In the genomic region with DNA sequence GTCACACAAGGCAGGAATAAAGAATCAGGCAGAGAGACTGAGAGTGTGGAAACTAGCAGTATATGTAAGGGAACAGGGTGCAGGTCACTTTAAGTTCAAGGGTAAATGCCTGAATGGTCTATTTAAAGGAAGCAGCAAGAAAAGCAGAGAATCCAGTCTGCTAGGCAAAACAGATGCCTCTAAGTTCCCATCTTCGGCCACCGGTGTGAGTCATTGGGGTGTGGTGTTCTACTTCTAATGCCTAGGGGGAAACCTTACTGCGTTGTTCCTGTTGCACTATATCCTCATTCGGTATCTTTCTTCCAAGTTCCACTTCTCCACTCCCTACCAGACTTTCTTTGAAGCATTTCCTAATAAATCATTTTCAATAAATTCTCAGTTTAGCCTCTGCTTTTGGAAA, we compare ENCODE assay signal across 16 cellular contexts.
DNase-seq lines count a peak whose midpoint lies in the region; ATAC-seq, FAIRE-seq and TF ChIP-seq lines count a peak whose summit lies in the region.
"Had no signal": no experiment of that assay in that cellular context is flagged by ENCODE, and none has a peak within 500 bp of the region (broad histone marks: within the 10 kb centered on the region; RNA-seq: fewer than 3 reads in every experiment).

No MANE protein-coding gene starts in this region.

- H2BK120ac ChIP-seq in mesenchymal stem cell (ENCODE audit: low read depth, low read length) = no peak overlapping the region

- peaks cover 10% of the 10 kb centered on the region for H3K27me3 Mint-ChIP-seq in astrocyte (ENCODE audit: low read depth, unreplicated experiment)

- DNase-seq in GM23248 = peak; percentile 67
- peak; percentile 58 for DNase-seq in NOMO-1 treated with dmso at 0.1 percent for 144 hours (lab: John Stamatoyannopoulos, UW; ENCODE audit: unreplicated experiment)
- DNase-seq in astrocyte (ENCODE audit: low read depth) = no peak
- DNase-seq in mesenchymal stem cell = peak; percentile 75
- no peak for DNase-seq in NCI-H510A (lab: John Stamatoyannopoulos, UW)
- DNase-seq: activated CD4-positive, CD25-positive, alpha-beta regulatory T cell; GF-D8; head of caudate nucleus; left colon; NCI-H2227 treated with DMSO at 0.1 percent for 48 hours; substantia nigra had no signal

- no peaks in the 10 kb centered on the region for H3K36me3 Mint-ChIP-seq in astrocyte (ENCODE audit: low read depth, unreplicated experiment)

- no peak overlapping the region for H4K8ac ChIP-seq in mesenchymal stem cell (ENCODE audit: low read length)

- in situ Hi-C loops in GM23248 (cut with MboI) = no loop called here

- no peak overlapping the region for H3K23ac ChIP-seq in mesenchymal stem cell (ENCODE audit: low read length in 2 of 2)

- no peak overlapping the region for H4K91ac ChIP-seq in mesenchymal stem cell (ENCODE audit: low read length)

- no peaks in the 10 kb centered on the region for H3K9me3 Mint-ChIP-seq in astrocyte (ENCODE audit: unreplicated experiment)

- peak overlapping the region in 1 of 2 experiments; percentile 67 for H3K18ac ChIP-seq in mesenchymal stem cell (ENCODE audit: low read depth in 1 of 2, low read length in 2 of 2)

- H3K4me2 ChIP-seq in GM23248 (ENCODE audit: unreplicated experiment) = no peak overlapping the region
- no peak overlapping the region for H3K4me2 ChIP-seq in astrocyte (ENCODE audit: low read length)
- H3K4me2 ChIP-seq in mesenchymal stem cell (ENCODE audit: low read length, poor library complexity, severe bottlenecking) = no peak overlapping the region
- H3K4me2 ChIP-seq: BLaER1 had no signal

- H3K79me2 ChIP-seq in GM23248 (ENCODE audit: insufficient read depth) = no peaks in the 10 kb centered on the region
- no peaks in the 10 kb centered on the region for H3K79me2 ChIP-seq in astrocyte (ENCODE audit: insufficient read depth, low read length)

- H3K4me1 ChIP-seq in GM23248 (ENCODE audit: insufficient read depth) = peaks cover 10% of the 10 kb centered on the region; the same call in 1 of the 2 replicates
- no peaks in the 10 kb centered on the region for H3K4me1 ChIP-seq in astrocyte (ENCODE audit: insufficient read depth, low read length)
- peaks cover 6% of the 10 kb centered on the region for H3K4me1 ChIP-seq in mesenchymal stem cell (ENCODE audit: control insufficient read depth, insufficient read depth, low read depth, low read length)
- peaks cover 0 to 4% (median 0%) of the 10 kb centered on the region in 3 donors for H3K4me1 ChIP-seq in gastroesophageal sphincter

- H3K27ac Mint-ChIP-seq in astrocyte (ENCODE audit: unreplicated experiment) = peak overlapping the region; percentile 22

- no peaks in the 10 kb centered on the region; the same call in 1 of the 2 replicates for H3F3A ChIP-seq in GM23248 (ENCODE audit: insufficient read depth)

- H2BK5ac ChIP-seq in mesenchymal stem cell (ENCODE audit: low read depth, low read length, poor library complexity, severe bottlenecking) = no peak overlapping the region

- H2AFZ ChIP-seq in GM23248 = no peak overlapping the region
- H2AFZ ChIP-seq in astrocyte (ENCODE audit: low read depth, low read length) = no peak overlapping the region
- no peak overlapping the region for H2AFZ ChIP-seq in mesenchymal stem cell (ENCODE audit: low read depth, low read length)

- H3K36me3 ChIP-seq in GM23248 (ENCODE audit: low read depth) = no peaks in the 10 kb centered on the region
- no peaks in the 10 kb centered on the region for H3K36me3 ChIP-seq in astrocyte (ENCODE audit: insufficient read depth, low read length)
- H3K36me3 ChIP-seq in mesenchymal stem cell (ENCODE audit: control insufficient read depth in 1 of 2, insufficient read depth in 2 of 2, low read depth in 1 of 2, low read length in 2 of 2) = no peaks in the 10 kb centered on the region
- H3K36me3 ChIP-seq in gastroesophageal sphincter = no peaks in the 10 kb centered on the region
- H3K36me3 ChIP-seq: adrenal gland, BLaER1 had no signal

- no peaks in the 10 kb centered on the region for H4K20me1 ChIP-seq in GM23248 (ENCODE audit: insufficient read depth)
- H4K20me1 ChIP-seq in astrocyte (ENCODE audit: insufficient read depth, low read length) = no peaks in the 10 kb centered on the region
- H4K20me1 ChIP-seq: BLaER1 had no signal

- H3K9me2 ChIP-seq in GM23248 (ENCODE audit: insufficient read depth) = no peaks in the 10 kb centered on the region; the same call in 1 of the 2 replicates

- WGBS in GM23248 (ENCODE audit: low coverage in 1 of 2, low lambda C conversion rate in 2 of 2, missing lambda C conversion rate in 2 of 2), 2 experiments = 21 to 29% methylated on average over 4 of the region's 4 CpGs
- 8% methylated on average over 4 of the region's 4 CpGs for WGBS in mesenchymal stem cell
- WGBS in gastroesophageal sphincter (ENCODE audit: low coverage in 1 of 2), 2 donors = 63 to 64% methylated on average over 4 of the region's 4 CpGs

- no peak overlapping the region for H2AK5ac ChIP-seq in mesenchymal stem cell (ENCODE audit: low read length, severe bottlenecking)

- H3K9ac ChIP-seq in GM23248 (no peak overlapping the region), astrocyte (ENCODE audit: low read length) (no peak overlapping the region), mesenchymal stem cell (ENCODE audit: low read length) (no peak overlapping the region)
- H3K9ac ChIP-seq: BLaER1 had no signal

- H3K4me3 ChIP-seq in GM23248 = no peak overlapping the region
- no peak overlapping the region for H3K4me3 ChIP-seq in astrocyte (ENCODE audit: insufficient read depth, low read depth, low read length)
- no peak overlapping the region for H3K4me3 ChIP-seq in mesenchymal stem cell (ENCODE audit: insufficient read depth in 1 of 2, low read depth in 1 of 2, low read length in 2 of 2)
- H3K4me3 ChIP-seq in gastroesophageal sphincter = no peak overlapping the region
- H3K4me3 ChIP-seq: adrenal gland, BLaER1 had no signal

- no peak for ATAC-seq in HG02885 (IDR thresholded peaks at IDR 0.05; ENCODE audit: poor library complexity, unreplicated experiment)
- ATAC-seq in gastroesophageal sphincter = no peak
- no peak for ATAC-seq in GM19455 (IDR thresholded peaks at IDR 0.05; ENCODE audit: unreplicated experiment)
- ATAC-seq: left colon had no signal

- H3K4me3 Mint-ChIP-seq in astrocyte (ENCODE audit: unreplicated experiment) = no peak overlapping the region

- no peak overlapping the region for H2BK15ac ChIP-seq in mesenchymal stem cell (ENCODE audit: low read depth, poor library complexity, severe bottlenecking)

- no peak for TF ChIP-seq CTCF in astrocyte (IDR thresholded peaks at IDR 0.05; ENCODE audit: insufficient read depth, low read depth, low read length)
- no peak for TF ChIP-seq CTCF in gastroesophageal sphincter (IDR thresholded peaks at IDR 0.05)

- H3K27ac ChIP-seq in GM23248 (no peak overlapping the region), astrocyte (ENCODE audit: low read depth, low read length) (no peak overlapping the region), mesenchymal stem cell (ENCODE audit: low read length, poor library complexity, severe bottlenecking) (no peak overlapping the region), gastroesophageal sphincter (no peak overlapping the region)
- H3K27ac ChIP-seq: adrenal gland, BLaER1 had no signal

- FAIRE-seq in astrocyte (lab: Jason Lieb, UNC) = no peak

- H3K4me1 Mint-ChIP-seq in astrocyte (ENCODE audit: low read depth, unreplicated experiment) = peaks cover 17% of the 10 kb centered on the region

- no peak for TF ChIP-seq POLR2A in gastroesophageal sphincter (IDR thresholded peaks at IDR 0.05)

- H2BK12ac ChIP-seq in mesenchymal stem cell (ENCODE audit: low read length in 2 of 2) = peak overlapping the region in 1 of 2 experiments; percentile 70

- H3K4ac ChIP-seq in mesenchymal stem cell (ENCODE audit: low read depth in 1 of 2, low read length in 2 of 2) = no peak overlapping the region

- no peak overlapping the region for H3K14ac ChIP-seq in mesenchymal stem cell (ENCODE audit: low read length in 2 of 2)

- H3K27me3 ChIP-seq in GM23248 (replicated peaks; ENCODE audit: insufficient read depth) = 0 out of 2 replicates have a peak, but pooled peaks cover 2% of the 10 kb centered on the region
- peaks cover 2% of the 10 kb centered on the region for H3K27me3 ChIP-seq in astrocyte (ENCODE audit: insufficient read depth, low read length)
- no peaks in the 10 kb centered on the region for H3K27me3 ChIP-seq in mesenchymal stem cell (ENCODE audit: control insufficient read depth in 1 of 2, insufficient read depth in 1 of 2, low read length in 2 of 2)
- no peaks in the 10 kb centered on the region for H3K27me3 ChIP-seq in gastroesophageal sphincter
- H3K27me3 ChIP-seq: adrenal gland, BLaER1 had no signal

- H3K79me1 ChIP-seq in mesenchymal stem cell (replicated peaks; ENCODE audit: low read length, poor library complexity, severe bottlenecking) = no peaks in the 10 kb centered on the region

- no peak for TF ChIP-seq EP300 in gastroesophageal sphincter (IDR thresholded peaks at IDR 0.05)

- H3K9me3 ChIP-seq in GM23248 (ENCODE audit: low read depth) (no peaks in the 10 kb centered on the region), astrocyte (ENCODE audit: insufficient read depth, low read depth, low read length) (no peaks in the 10 kb centered on the region), mesenchymal stem cell (ENCODE audit: control insufficient read depth, low read length) (no peaks in the 10 kb centered on the region), gastroesophageal sphincter (no peaks in the 10 kb centered on the region)
- H3K9me3 ChIP-seq: adrenal gland, BLaER1 had no signal

Comparison
In these comparisons a context has a peak if more than half of its experiments do, and no peak if none do; other contexts are left out.
1. DNase-seq: peak in GM23248 (single experiment), NOMO-1 treated with dmso at 0.1 percent for 144 hours (single experiment) and mesenchymal stem cell (single experiment); none in astrocyte (single experiment) and NCI-H510A (single experiment).